Comparison of ENCODE assay signal across 15 cellular contexts in the genomic region with DNA sequence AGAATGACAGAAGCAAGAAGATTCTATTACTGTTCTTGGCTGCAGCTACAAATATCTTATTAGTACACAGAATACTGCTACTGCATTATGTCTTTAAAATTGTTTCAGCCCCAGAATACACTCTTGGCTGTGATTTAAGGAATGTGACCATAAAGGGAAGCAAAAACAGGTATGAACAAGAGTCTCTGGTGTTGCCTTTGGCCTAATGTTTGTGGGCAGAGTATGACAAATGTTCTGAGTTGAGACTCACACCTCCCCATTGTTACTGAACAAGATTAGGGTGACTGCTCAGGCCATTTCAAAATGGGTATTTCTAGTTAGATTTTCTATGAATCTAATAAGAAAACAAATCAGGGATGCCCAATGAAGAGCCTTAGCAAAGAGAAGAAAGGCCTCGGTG. TPM values are rescaled to one million over a fixed set of nuclear protein-coding genes. Genes with fewer than 3 reads are reported as not detected.
DNase-seq lines count a peak whose midpoint lies in the region; ATAC-seq and TF ChIP-seq lines count a peak whose summit lies in the region.
"Had no signal": no experiment of that assay in that cellular context is flagged by ENCODE, and none has a peak within 500 bp of the region (broad histone marks: within the 10 kb centered on the region; RNA-seq: fewer than 3 reads in every experiment).

No MANE protein-coding gene starts in this region.

- intact Hi-C loops in prostate gland (cut with DNase I), result no loop called here

- 60% methylated on average over 1 of the region's 1 CpG for WGBS in prostate gland
- 81% methylated on average over 1 of the region's 1 CpG for WGBS in suprapubic skin

- H3K4me3 ChIP-seq in RWPE2 (ENCODE audit: severe bottlenecking) (no peak overlapping the region), prostate gland (no peak overlapping the region), suprapubic skin (no peak overlapping the region)

- peak; percentile 89 for ATAC-seq in RWPE2 (ENCODE audit: low read depth)

- H3K4me1 ChIP-seq in RWPE2 (ENCODE audit: insufficient read depth, poor library complexity, severe bottlenecking) (peaks cover 20% of the 10 kb centered on the region), prostate gland (replicated peaks) (no peaks in the 10 kb centered on the region), suprapubic skin (peaks cover 18% of the 10 kb centered on the region)

- TF ChIP-seq CTCF in RWPE2 (IDR thresholded peaks at IDR 0.05; ENCODE audit: poor library complexity, severe bottlenecking) (no peak), prostate gland (IDR thresholded peaks at IDR 0.05) (no peak), suprapubic skin (IDR thresholded peaks at IDR 0.05) (no peak)

- H3K9me3 ChIP-seq in RWPE2 (ENCODE audit: severe bottlenecking) (no peaks in the 10 kb centered on the region), prostate gland (no peaks in the 10 kb centered on the region), suprapubic skin (no peaks in the 10 kb centered on the region)

- H3K36me3 ChIP-seq in RWPE2 (ENCODE audit: low read depth), result no peaks in the 10 kb centered on the region
- no peaks in the 10 kb centered on the region for H3K36me3 ChIP-seq in prostate gland
- no peaks in the 10 kb centered on the region for H3K36me3 ChIP-seq in suprapubic skin

- no peaks in the 10 kb centered on the region for H3K27me3 ChIP-seq in RWPE2 (ENCODE audit: insufficient read depth, poor library complexity, severe bottlenecking)
- no peaks in the 10 kb centered on the region for H3K27me3 ChIP-seq in prostate gland (replicated peaks; ENCODE audit: insufficient read depth)
- peaks cover 28% of the 10 kb centered on the region for H3K27me3 ChIP-seq in suprapubic skin

- DNase-seq in HPDE6-E6E7 (ENCODE audit: extremely low spot score), result peak; percentile 72
- no peak for DNase-seq in RWPE2 (ENCODE audit: low spot score)
- DNase-seq in epithelial cell of prostate (ENCODE audit: low read depth, low spot score), result peak; percentile 83
- DNase-seq in prostate gland (ENCODE audit: low spot score), result no peak
- DNase-seq in suprapubic skin (ENCODE audit: low spot score in 2 of 2), result no peak
- no peak for DNase-seq in SHP77 (lab: John Stamatoyannopoulos, UW)
- no peak for DNase-seq in hippocampal formation (lab: John Stamatoyannopoulos, UW)
- DNase-seq: DMS79, H7, NCI-H2081 treated with DMSO at 0.1 percent for 48 hours, NCI-H510A, NCI-H748 treated with DMSO at 0.1 percent for 48 hours, SW 1271 had no signal

- TF ChIP-seq POLR2A in prostate gland (IDR thresholded peaks at IDR 0.05), result no peak
- no peak for TF ChIP-seq POLR2A in suprapubic skin (IDR thresholded peaks at IDR 0.05)

- no peak for TF ChIP-seq EP300 in suprapubic skin (IDR thresholded peaks at IDR 0.05)

- H3K27ac ChIP-seq in RWPE2 (ENCODE audit: poor library complexity, severe bottlenecking), result peak overlapping the region; percentile 84
- H3K27ac ChIP-seq in epithelial cell of prostate, result peak overlapping the region; percentile 95
- H3K27ac ChIP-seq in prostate gland, result peak overlapping the region; percentile 37 to 60
- no peak overlapping the region for H3K27ac ChIP-seq in suprapubic skin

RNA-seq across cellular contexts. Expression of gene TTC6, which starts 28.5 kb away (rescaled TPM):
- 10 to 100 TPM; 88.2 to 89.8 TPM for total RNA-seq in prostate gland
- 1 to 10 TPM in 2 of 4 donors, under 1 TPM in 2; 0.18 to 9.5 (median 1.1) TPM for total RNA-seq in suprapubic skin
- total RNA-seq: LHCN-M2, SK-MEL-5 had no signal

RNA-seq across cellular contexts. Expression of gene FOXA1, which starts 28.9 kb away (rescaled TPM):
- total RNA-seq in prostate gland (100 to 1,000 TPM; 186 to 656 TPM), suprapubic skin (10 to 100 TPM in 2 of 4 donors, 1 to 10 TPM in 2; 4.8 to 14.4 (median 8.3) TPM)
- total RNA-seq: LHCN-M2 had no signal

Comparison
In these comparisons a context has a peak if more than half of its experiments do, and no peak if none do; other contexts are left out.
1. DNase-seq: peak in HPDE6-E6E7 (single experiment) and epithelial cell of prostate (single experiment); none in RWPE2 (single experiment), prostate gland (single experiment), suprapubic skin (0 of 2), SHP77 (0 of 2) and hippocampal formation (0 of 2).
2. RNA of gene TTC6, which starts 28.5 kb away (total RNA-seq): 88.2 to 89.8 TPM in prostate gland; 0.18 to 9.5 TPM in suprapubic skin; every median in the first group is over 4 times any median in the second.
3. RNA of gene FOXA1, which starts 28.9 kb away (total RNA-seq): 186 to 656 TPM in prostate gland; 4.8 to 14.4 TPM in suprapubic skin; every median in the first group is over 10 times any median in the second.